8 cellular contexts compared by ENCODE assay signal in genomic region chr7:121430558-121430957, GRCh38.
"Had no signal": no experiment of that assay in that cellular context is flagged by ENCODE, and none has a peak within 500 bp of the region (broad histone marks: within the 10 kb centered on the region; RNA-seq: fewer than 3 reads in every experiment).

No MANE protein-coding gene starts in this region.

- DNase-seq: GDM1, GF-D8 had no signal

- ATAC-seq: GM12878 had no signal

- FAIRE-seq: G401.6, GM12878, GM12891, GM12892, GM18507, GM19239 had no signal

- H3K4me3 ChIP-seq: GM12878 had no signal
